Comparison of ENCODE assay signal across 17 cellular contexts in genomic region chr6:40844241-40844640, GRCh38.
DNase-seq lines count a peak whose midpoint lies in the region; ATAC-seq and TF ChIP-seq lines count a peak whose summit lies in the region.
"Had no signal": no experiment of that assay in that cellular context is flagged by ENCODE, and none has a peak within 500 bp of the region (broad histone marks: within the 10 kb centered on the region; RNA-seq: fewer than 3 reads in every experiment).

No MANE protein-coding gene starts in this region.

- 0 out of 2 replicates have a peak, but pooled peaks cover 3% of the 10 kb centered on the region for H3K9me3 ChIP-seq in SK-N-MC (ENCODE audit: low read depth, low read length)
- H3K9me3 ChIP-seq in mucosa of descending colon: no peaks in the 10 kb centered on the region
- no peaks in the 10 kb centered on the region for H3K9me3 ChIP-seq in T-helper 17 cell (ENCODE audit: control insufficient read depth, low read length, poor library complexity, severe bottlenecking)
- no peaks in the 10 kb centered on the region for H3K9me3 ChIP-seq in MG63
- H3K9me3 ChIP-seq: BE2C, HAP-1 had no signal

- peaks cover 64% of the 10 kb centered on the region for H3K27me3 Mint-ChIP-seq in T-helper 17 cell

- H3K9ac ChIP-seq in SK-N-MC (ENCODE audit: insufficient read length): no peak overlapping the region
- H3K9ac ChIP-seq: BLaER1 treated with 17β-estradiol and CSF1 and Interleukin-3, amounts not matched to agents 10 nM and 100 nM had no signal

- H3K4me1 ChIP-seq in mucosa of descending colon (ENCODE audit: low read depth): no peaks in the 10 kb centered on the region
- H3K4me1 ChIP-seq: HAP-1 had no signal

- H3K36me3 ChIP-seq in SK-N-MC (ENCODE audit: insufficient read depth, low read length) (no peaks in the 10 kb centered on the region), mucosa of descending colon (ENCODE audit: low read depth) (no peaks in the 10 kb centered on the region), MG63 (no peaks in the 10 kb centered on the region)
- H3K36me3 ChIP-seq: BE2C; BLaER1 treated with 17β-estradiol and CSF1 and Interleukin-3, amounts not matched to agents 10 nM and 100 nM; HAP-1 had no signal

- H3K4me3 Mint-ChIP-seq in T-helper 17 cell: no peak overlapping the region
- H3K4me3 Mint-ChIP-seq: CD4-positive, alpha-beta T cell; CD8-positive, alpha-beta memory T cell; HFFc6 had no signal

- H3K4me1 Mint-ChIP-seq in T-helper 17 cell: peaks cover 2% of the 10 kb centered on the region
- H3K4me1 Mint-ChIP-seq: CD14-positive monocyte; CD8-positive, alpha-beta memory T cell had no signal

- H3K27ac Mint-ChIP-seq in T-helper 17 cell: no peak overlapping the region
- H3K27ac Mint-ChIP-seq: CD4-positive, alpha-beta T cell; CD8-positive, alpha-beta memory T cell; HFFc6 had no signal

- H3K27ac ChIP-seq in SK-N-MC: peak overlapping the region; percentile 71
- H3K27ac ChIP-seq: BLaER1 treated with 17β-estradiol and CSF1 and Interleukin-3, amounts not matched to agents 10 nM and 100 nM had no signal

- no peaks in the 10 kb centered on the region for H3K27me3 ChIP-seq in MG63
- H3K27me3 ChIP-seq: BE2C; BLaER1 treated with 17β-estradiol and CSF1 and Interleukin-3, amounts not matched to agents 10 nM and 100 nM had no signal

- DNase-seq in AG10803 (ENCODE audit: low read depth) (peak; percentile 24), SK-N-MC (ENCODE audit: low read depth, low spot score) (peak; percentile 37), mucosa of descending colon (no peak), T-helper 17 cell (no peak), NCI-H446 treated with DMSO at 0.1 percent for 48 hours (lab: John Stamatoyannopoulos, UW) (no peak), MG63 (no peak)
- DNase-seq: AML-193; BE2C; CD4-positive, alpha-beta T cell; CD8-positive, alpha-beta memory T cell; DMS153; DND-41; GOT3; HFFc6 had no signal

- H3K36me3 Mint-ChIP-seq in T-helper 17 cell (ENCODE audit: low read depth): peaks cover 3% of the 10 kb centered on the region
- H3K36me3 Mint-ChIP-seq: CD14-positive monocyte; CD8-positive, alpha-beta memory T cell had no signal

- TF ChIP-seq CTCF in AG10803 (conservative IDR thresholded peaks at IDR 0.05; ENCODE audit: low read length) (peak; percentile 15; the same call in 1 of the 2 replicates), mucosa of descending colon (IDR thresholded peaks at IDR 0.05) (no peak)

- H3K4me3 ChIP-seq in AG10803 (ENCODE audit: low read length): no peak overlapping the region
- peak overlapping the region; percentile 19; the same call in 1 of the 2 replicates for H3K4me3 ChIP-seq in SK-N-MC
- no peak overlapping the region for H3K4me3 ChIP-seq in mucosa of descending colon
- no peak overlapping the region for H3K4me3 ChIP-seq in MG63
- H3K4me3 ChIP-seq: BLaER1 treated with 17β-estradiol and CSF1 and Interleukin-3, amounts not matched to agents 10 nM and 100 nM; HAP-1 had no signal

- ATAC-seq in mucosa of descending colon (peak; percentile 31), T-helper 17 cell (no peak)

- intact Hi-C loops in mucosa of descending colon (cut with DNase I, micrococcal nuclease): no loop called here

Comparison
In these comparisons a context has a peak if more than half of its experiments do, and no peak if none do; other contexts are left out.
1. DNase-seq: peak in AG10803 (single experiment) and SK-N-MC (single experiment); none in mucosa of descending colon (0 of 3), T-helper 17 cell (0 of 3), NCI-H446 treated with DMSO at 0.1 percent for 48 hours (single experiment) and MG63 (single experiment).